Comparison of ENCODE assay signal across 8 cellular contexts in genomic region chr2:30234180-30234971, GRCh38. TPM values are rescaled to one million over a fixed set of nuclear protein-coding genes. Genes with fewer than 3 reads are reported as not detected.
DNase-seq lines count a peak whose midpoint lies in the region; ATAC-seq and TF ChIP-seq lines count a peak whose summit lies in the region.

No MANE protein-coding gene starts in this region.

- no peak for ATAC-seq in HG03378 (IDR thresholded peaks at IDR 0.05; ENCODE audit: unreplicated experiment)

- H3K27me3 ChIP-seq in suprapubic skin, result no peaks in the 10 kb centered on the region

- H3K27me3 Mint-ChIP-seq in HFFc6 (ENCODE audit: insufficient read depth), result peaks cover 13% of the 10 kb centered on the region; the same call in 1 of the 2 replicates
- H3K27me3 Mint-ChIP-seq in activated naive CD4-positive, alpha-beta T cell treated with anti-CD3 and anti-CD28 coated beads, Interleukin-2, amount 50 U/mL, for 24 hours, result no peaks in the 10 kb centered on the region

- TF ChIP-seq CTCF in HFFc6 (IDR thresholded peaks at IDR 0.05) (no peak), suprapubic skin (IDR thresholded peaks at IDR 0.05) (no peak)

- H3K27ac ChIP-seq in suprapubic skin, result no peak overlapping the region

- no peaks in the 10 kb centered on the region for H3K9me3 ChIP-seq in suprapubic skin

- peak overlapping the region; percentile 82 for H3K4me3 ChIP-seq in suprapubic skin

- H3K4me1 ChIP-seq in suprapubic skin, result peaks cover 66% of the 10 kb centered on the region

- H3K36me3 Mint-ChIP-seq in HFFc6 (ENCODE audit: low read depth), result peaks cover 13% of the 10 kb centered on the region
- peaks cover 20% of the 10 kb centered on the region for H3K36me3 Mint-ChIP-seq in activated naive CD4-positive, alpha-beta T cell treated with anti-CD3 and anti-CD28 coated beads, Interleukin-2, amount 50 U/mL, for 24 hours

- no peaks in the 10 kb centered on the region for H3K9me3 Mint-ChIP-seq in HFFc6
- H3K9me3 Mint-ChIP-seq in activated naive CD4-positive, alpha-beta T cell treated with anti-CD3 and anti-CD28 coated beads, Interleukin-2, amount 50 U/mL, for 24 hours, result no peaks in the 10 kb centered on the region

- H3K4me3 Mint-ChIP-seq in HFFc6, result peak overlapping the region; percentile 89
- peak overlapping the region; percentile 88 for H3K4me3 Mint-ChIP-seq in activated naive CD4-positive, alpha-beta T cell treated with anti-CD3 and anti-CD28 coated beads, Interleukin-2, amount 50 U/mL, for 24 hours

- H3K4me1 Mint-ChIP-seq in HFFc6 (ENCODE audit: low read depth), result peaks cover 63% of the 10 kb centered on the region
- H3K4me1 Mint-ChIP-seq in activated naive CD4-positive, alpha-beta T cell treated with anti-CD3 and anti-CD28 coated beads, Interleukin-2, amount 50 U/mL, for 24 hours, result peaks cover 75% of the 10 kb centered on the region

- H3K27ac Mint-ChIP-seq in HFFc6, result peak overlapping the region; percentile 26; the same call in 1 of the 2 replicates
- H3K27ac Mint-ChIP-seq in activated naive CD4-positive, alpha-beta T cell treated with anti-CD3 and anti-CD28 coated beads, Interleukin-2, amount 50 U/mL, for 24 hours, result peak overlapping the region; percentile 94

- TF ChIP-seq EP300 in suprapubic skin (IDR thresholded peaks at IDR 0.05), result no peak

- H3K36me3 ChIP-seq in suprapubic skin, result peaks cover 3% of the 10 kb centered on the region

- no peak for TF ChIP-seq POLR2A in suprapubic skin (IDR thresholded peaks at IDR 0.05)

- WGBS in suprapubic skin, result 52% methylated on average over 12 of the region's 12 CpGs

- DNase-seq in A172 (ENCODE audit: low spot score) (peak; percentile 89), HFFc6 (peak; percentile 83), kidney glomerular epithelial cell (lab: John Stamatoyannopoulos, UW) (peak; percentile 99), suprapubic skin (ENCODE audit: low spot score in 2 of 2) (peak in 1 of 2 donors; percentile 58), putamen (ENCODE audit: low spot score) (no peak), NCI-H1694 (lab: John Stamatoyannopoulos, UW) (no peak)

RNA-seq across cellular contexts. Expression of gene LBH, which starts 3.0 kb away (rescaled TPM):
- total RNA-seq in A172 (2014; rRNA removed; shearing (Covaris generic)), result 87.4 and 182 TPM in 2 replicates
- total RNA-seq in HFFc6 (2021; fragmentation: NEBNext Ultra II Directional; extraction: Animal tissue kit (Norgen Biotek cat#: 25700)), result 10 to 100 TPM; 24.4 to 99.2 (median 92.8) TPM
- 10 to 100 TPM; 14.9 to 41.1 (median 30.0) TPM for total RNA-seq in suprapubic skin

Comparison
In these comparisons a context has a peak if more than half of its experiments do, and no peak if none do; other contexts are left out.
1. DNase-seq: peak in A172 (single experiment), HFFc6 (single experiment) and kidney glomerular epithelial cell (single experiment); none in putamen (single experiment) and NCI-H1694 (single experiment).